33 cellular contexts compared by ENCODE assay signal in genomic region chr5:132030610-132031009, GRCh38. TPM values are rescaled to one million over a fixed set of nuclear protein-coding genes. Genes with fewer than 3 reads are reported as not detected.
"Had no signal": no experiment of that assay in that cellular context is flagged by ENCODE, and none has a peak within 500 bp of the region (broad histone marks: within the 10 kb centered on the region; RNA-seq: fewer than 3 reads in every experiment).

No MANE protein-coding gene starts in this region.

- H3K9me3 ChIP-seq: body of pancreas had no signal

- H3K36me3 ChIP-seq: adrenal gland, brain microvascular endothelial cell had no signal

- H3K4me3 ChIP-seq: adrenal gland, body of pancreas, breast epithelium had no signal

- DNase-seq: activated B cell treated with CpG ODN at 0.5 μM for 24 hours; activated CD4-positive, alpha-beta memory T cell treated with anti-CD3 and anti-CD28 coated beads for 36 hours; activated CD4-positive, alpha-beta T cell treated with anti-CD3 and anti-CD28 coated beads for 4 hours; activated CD4-positive, alpha-beta T cell treated with anti-CD3 and anti-CD28 coated beads, Interleukin-2, amount 10 ng/mL, durations not matched to agents 24 days and 14 days; activated CD4-positive, alpha-beta T cell treated with anti-CD3 and anti-CD28 coated beads, Interleukin-2, amount 50 U/mL, for 1 hour; activated CD4-positive, alpha-beta T cell treated with anti-CD3 and anti-CD28 coated beads, Interleukin-2, amount 50 U/mL, for 4 hours; activated CD4-positive, CD25-positive, alpha-beta regulatory T cell treated with anti-CD3 and anti-CD28 coated beads, Interleukin-2, amount 50 U/mL, for 72 hours; activated CD8-positive, alpha-beta T cell treated with anti-CD3 and anti-CD28 coated beads for 36 hours; activated effector memory CD4-positive, alpha-beta T cell treated with anti-CD3 and anti-CD28 coated beads, Interleukin-2, amount 50 U/mL, for 16 hours; activated gamma-delta T cell treated with Interleukin-2 at 50 U/mL for 16 hours; activated naive CD4-positive, alpha-beta T cell; activated naive CD4-positive, alpha-beta T cell treated with anti-CD3 and anti-CD28 coated beads for 36 hours; activated naive CD4-positive, alpha-beta T cell treated with anti-CD3 and anti-CD28 coated beads, Interleukin-2, amount 50 U/mL, for 16 hours; activated naive CD8-positive, alpha-beta T cell treated with anti-CD3 and anti-CD28 coated beads for 36 hours; activated T-cell treated with anti-CD3 and anti-CD28 coated beads for 4 hours; activated T-cell treated with anti-CD3 and anti-CD28 coated beads, Interleukin-2, amount 50 U/mL, for 1 hour; activated T-cell treated with anti-CD3 and anti-CD28 coated beads, Interleukin-2, amount 50 U/mL, for 4 hours; activated T-cell treated with anti-CD3 and anti-CD28 coated beads, Interleukin-2, amount 50 U/mL, for 72 hours; amniotic stem cell; body of pancreas; brain microvascular endothelial cell; caudate nucleus; cerebellar nuclear complex; T-helper 1 cell; T-helper 2 cell; T-helper 9 cell had no signal

- ATAC-seq: activated CD8-positive, alpha-beta T cell treated with anti-CD3 and anti-CD28 coated beads for 36 hours; activated naive CD4-positive, alpha-beta T cell treated with anti-CD3 and anti-CD28 coated beads, Interleukin-2, amount 50 U/mL, for 72 hours; activated T-cell treated with anti-CD3 and anti-CD28 coated beads, Interleukin-2, amount 50 U/mL, for 4 hours; activated T-cell treated with anti-CD3 and anti-CD28 coated beads, Interleukin-2, amount 50 U/mL, for 72 hours; activated T-helper 17 cell treated with anti-CD3 and anti-CD28 coated beads, Interleukin-2, amount 50 U/mL, for 72 hours; body of pancreas had no signal

- H3K27me3 ChIP-seq: adrenal gland, brain microvascular endothelial cell had no signal

- H3K4me1 ChIP-seq: adrenal gland, body of pancreas, breast epithelium had no signal

- H3K27ac ChIP-seq: adrenal gland, body of pancreas, brain microvascular endothelial cell, breast epithelium, VCaP had no signal

RNA-seq across cellular contexts. Expression of gene IL3, which starts 29.8 kb away (rescaled TPM):
- total RNA-seq: activated B cell treated with CpG ODN at 0.5 μM for 24 hours; activated naive CD4-positive, alpha-beta T cell treated with anti-CD3 and anti-CD28 coated beads for 36 hours; adrenal gland; aorta; astrocyte; body of pancreas; breast epithelium had no signal
- polyA plus RNA-seq: adrenal gland, aorta had no signal

RNA-seq across cellular contexts. Expression of gene CSF2, which starts 43.0 kb away (rescaled TPM):
- total RNA-seq: activated B cell treated with CpG ODN at 0.5 μM for 24 hours, astrocyte, body of pancreas, breast epithelium had no signal
- polyA plus RNA-seq: adrenal gland, aorta had no signal
